19 cellular contexts compared by ENCODE assay signal in the genomic region with DNA sequence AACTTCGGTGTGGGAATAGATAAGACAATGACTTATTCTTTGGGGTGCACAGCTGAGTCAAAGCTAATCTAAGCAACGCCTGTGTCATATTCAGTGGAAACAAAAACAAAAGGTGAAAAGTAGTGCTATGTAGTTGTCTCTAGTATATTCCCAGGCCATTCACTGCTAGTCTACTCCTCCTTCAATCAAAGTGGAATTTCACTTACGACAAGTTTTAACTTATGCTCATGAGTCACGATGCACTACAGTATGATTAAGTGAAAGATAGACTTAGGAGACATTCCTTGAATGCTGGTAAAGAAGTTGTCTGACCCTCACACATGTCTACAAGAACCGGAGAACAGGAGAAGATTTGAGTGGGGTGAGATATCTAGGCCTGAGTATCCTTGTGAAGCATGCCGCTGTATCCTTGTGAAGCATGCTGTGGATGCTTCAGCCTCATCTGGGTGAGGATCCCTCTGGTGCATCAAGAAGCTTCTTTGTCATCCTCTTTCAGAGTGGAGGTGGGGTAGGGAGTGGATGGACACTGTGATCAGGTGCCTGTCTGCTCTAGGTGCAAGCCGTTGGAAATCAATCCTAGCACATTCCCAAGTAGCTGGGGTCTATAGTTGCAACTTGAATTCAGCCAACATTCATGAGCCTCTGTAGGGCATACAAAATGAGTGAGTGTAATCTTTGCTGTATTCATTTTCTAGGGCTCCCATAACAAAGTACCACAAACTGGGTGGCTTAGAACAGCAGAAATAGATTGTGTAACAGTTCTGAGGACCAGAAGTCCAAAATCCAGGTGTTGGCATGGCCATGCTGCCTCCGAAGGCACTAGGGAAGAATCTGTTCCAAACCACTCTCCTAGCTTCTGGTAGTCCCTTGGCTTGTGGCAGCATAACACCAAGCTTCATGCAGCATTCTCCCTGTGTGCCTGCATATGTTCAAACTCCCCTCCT.
DNase-seq lines count a peak whose midpoint lies in the region; ATAC-seq, FAIRE-seq and TF ChIP-seq lines count a peak whose summit lies in the region.
"Had no signal": no experiment of that assay in that cellular context is flagged by ENCODE, and none has a peak within 500 bp of the region (broad histone marks: within the 10 kb centered on the region; RNA-seq: fewer than 3 reads in every experiment).

No MANE protein-coding gene starts in this region.

- peaks cover 2% of the 10 kb centered on the region for H3K27me3 Mint-ChIP-seq in activated CD4-positive, alpha-beta T cell treated with anti-CD3 and anti-CD28 coated beads for 36 hours
- H3K27me3 Mint-ChIP-seq in activated CD4-positive, alpha-beta T cell treated with anti-CD3 and anti-CD28 coated beads, Interleukin-2, amount 10 ng/mL, durations not matched to agents 24 days and 14 days = peaks cover 2% of the 10 kb centered on the region

- WGBS in GM12878 (ENCODE audit: insufficient coverage, insufficient replicate concordance, low lambda C conversion rate, missing lambda C conversion rate) = 48% methylated on average over 8 of the region's 8 CpGs

- RAD21 ChIA-PET in GM12878 (lab: Charles Lee; ENCODE audit: unreplicated experiment) = interaction anchor here (1.1 kb wide), 1 partner anchor 10 kb away, joined by 3 read pairs; no protein-coding TSS in a partner anchor

- no peaks in the 10 kb centered on the region for H3K36me3 Mint-ChIP-seq in activated CD4-positive, alpha-beta T cell treated with anti-CD3 and anti-CD28 coated beads for 36 hours (ENCODE audit: low read depth)
- H3K36me3 Mint-ChIP-seq in activated CD4-positive, alpha-beta T cell treated with anti-CD3 and anti-CD28 coated beads, Interleukin-2, amount 10 ng/mL, durations not matched to agents 24 days and 14 days (ENCODE audit: low read depth) = no peaks in the 10 kb centered on the region
- H3K36me3 Mint-ChIP-seq in stimulated activated effector memory CD8-positive, alpha-beta T cell treated with anti-CD3 and anti-CD28 coated beads, Interleukin-12 subunit alpha, Interleukin-12 subunit beta, amount 100 ng/mL, for 72 hours = no peaks in the 10 kb centered on the region
- H3K36me3 Mint-ChIP-seq: CD4-positive, alpha-beta memory T cell; T-cell had no signal

- peak; percentile 44 for ATAC-seq in activated CD4-positive, alpha-beta T cell treated with anti-CD3 and anti-CD28 coated beads for 36 hours
- ATAC-seq in GM12878 (no peak), GM19463 (IDR thresholded peaks at IDR 0.05; ENCODE audit: unreplicated experiment) (no peak), HG03378 (IDR thresholded peaks at IDR 0.05; ENCODE audit: unreplicated experiment) (no peak), upper lobe of right lung (no peak)
- peak; percentile 51 for ATAC-seq in stimulated activated effector memory CD8-positive, alpha-beta T cell treated with anti-CD3 and anti-CD28 coated beads, Interleukin-12 subunit alpha, Interleukin-12 subunit beta, amount 100 ng/mL, for 72 hours
- ATAC-seq: heart right ventricle, T-cell had no signal

- TF ChIP-seq CTCF in GM12878 (IDR thresholded peaks at IDR 0.05 in 2 of 3, conservative IDR thresholded peaks at IDR 0.05 in 1 of 3; ENCODE audit: control insufficient read depth in 2 of 3, extremely low read depth in 1 of 3, insufficient read depth in 1 of 3, low read depth in 3 of 3, low read length in 3 of 3) = no peak
- no peak for TF ChIP-seq CTCF in upper lobe of right lung (IDR thresholded peaks at IDR 0.05)

- no peaks in the 10 kb centered on the region for H3K4me1 Mint-ChIP-seq in activated CD4-positive, alpha-beta T cell treated with anti-CD3 and anti-CD28 coated beads for 36 hours
- no peaks in the 10 kb centered on the region for H3K4me1 Mint-ChIP-seq in activated CD4-positive, alpha-beta T cell treated with anti-CD3 and anti-CD28 coated beads, Interleukin-2, amount 10 ng/mL, durations not matched to agents 24 days and 14 days
- no peaks in the 10 kb centered on the region for H3K4me1 Mint-ChIP-seq in stimulated activated effector memory CD8-positive, alpha-beta T cell treated with anti-CD3 and anti-CD28 coated beads, Interleukin-12 subunit alpha, Interleukin-12 subunit beta, amount 100 ng/mL, for 72 hours
- H3K4me1 Mint-ChIP-seq: CD4-positive, alpha-beta memory T cell; T-cell had no signal

- no peak for TF ChIP-seq RAD21 in GM12878 (IDR thresholded peaks at IDR 0.05; ENCODE audit: insufficient read depth, low read depth, low read length)

- H2AFZ ChIP-seq in GM12878 (ENCODE audit: control insufficient read depth, low read depth, low read length) = no peak overlapping the region

- POLR2A ChIA-PET in activated CD4-positive, alpha-beta T cell treated with anti-CD3 and anti-CD28 coated beads for 36 hours (lab: Charles Lee) = no interaction called here
- POLR2A ChIA-PET in GM12878 (lab: Charles Lee) = interaction anchor here (0.7 kb wide), 1 partner anchor 175 kb away, joined by 4 read pairs; no protein-coding TSS in a partner anchor

- no peaks in the 10 kb centered on the region for H3K79me2 ChIP-seq in GM12878 (ENCODE audit: control insufficient read depth, insufficient read depth, low read length)

- no TSS peak for BruUV-seq in GM12878 (replicated peaks; lab: Mats Ljungman, UMichigan)

- no peak overlapping the region for H3K27ac Mint-ChIP-seq in activated CD4-positive, alpha-beta T cell treated with anti-CD3 and anti-CD28 coated beads for 36 hours
- no peak overlapping the region for H3K27ac Mint-ChIP-seq in activated CD4-positive, alpha-beta T cell treated with anti-CD3 and anti-CD28 coated beads, Interleukin-2, amount 10 ng/mL, durations not matched to agents 24 days and 14 days
- no peak overlapping the region for H3K27ac Mint-ChIP-seq in stimulated activated effector memory CD8-positive, alpha-beta T cell treated with anti-CD3 and anti-CD28 coated beads, Interleukin-12 subunit alpha, Interleukin-12 subunit beta, amount 100 ng/mL, for 72 hours
- H3K27ac Mint-ChIP-seq: CD4-positive, alpha-beta memory T cell; T-cell had no signal

- H3K9me3 ChIP-seq in GM12878 (replicated peaks; ENCODE audit: control insufficient read depth, insufficient read depth, low read length) = no peaks in the 10 kb centered on the region
- H3K9me3 ChIP-seq in upper lobe of right lung = no peaks in the 10 kb centered on the region
- H3K9me3 ChIP-seq: heart right ventricle, left ventricle myocardium inferior, sigmoid colon, vagina had no signal

- no peaks in the 10 kb centered on the region for H3K9me3 Mint-ChIP-seq in activated CD4-positive, alpha-beta T cell treated with anti-CD3 and anti-CD28 coated beads for 36 hours (ENCODE audit: low read depth)
- no peaks in the 10 kb centered on the region for H3K9me3 Mint-ChIP-seq in activated CD4-positive, alpha-beta T cell treated with anti-CD3 and anti-CD28 coated beads, Interleukin-2, amount 10 ng/mL, durations not matched to agents 24 days and 14 days
- no peaks in the 10 kb centered on the region for H3K9me3 Mint-ChIP-seq in stimulated activated effector memory CD8-positive, alpha-beta T cell treated with anti-CD3 and anti-CD28 coated beads, Interleukin-12 subunit alpha, Interleukin-12 subunit beta, amount 100 ng/mL, for 72 hours
- H3K9me3 Mint-ChIP-seq: T-cell had no signal

- H3K4me2 ChIP-seq in GM12878 (ENCODE audit: control insufficient read depth, insufficient read depth) = no peak overlapping the region

- H3K4me3 ChIP-seq in GM12878 = no peak overlapping the region
- H3K4me3 ChIP-seq in upper lobe of right lung = no peak overlapping the region
- H3K4me3 ChIP-seq: heart right ventricle, left ventricle myocardium inferior, sigmoid colon, vagina had no signal

- no peaks in the 10 kb centered on the region for H3K36me3 ChIP-seq in GM12878 (ENCODE audit: control insufficient read depth in 2 of 2, insufficient read depth in 2 of 2, low read length in 1 of 2)
- no peaks in the 10 kb centered on the region for H3K36me3 ChIP-seq in upper lobe of right lung
- H3K36me3 ChIP-seq: heart right ventricle, left ventricle myocardium inferior, sigmoid colon, vagina had no signal

- no peak overlapping the region for H3K9ac ChIP-seq in GM12878 (ENCODE audit: control insufficient read depth, insufficient read depth, low read length)

- CTCF ChIA-PET in activated CD4-positive, alpha-beta T cell treated with anti-CD3 and anti-CD28 coated beads for 36 hours (lab: Charles Lee) = no interaction called here
- CTCF ChIA-PET in GM12878 (lab: Yijun Ruan, JAX) = interaction anchor here (1.1 kb wide), 2 partner anchors 67 to 610 kb away, joined by 3 read pairs; no protein-coding TSS in a partner anchor

- H3K4me1 ChIP-seq in GM12878 (ENCODE audit: control insufficient read depth, insufficient read depth, low read length) = peaks cover 9% of the 10 kb centered on the region; the same call in 1 of the 2 replicates
- peaks cover 4% of the 10 kb centered on the region for H3K4me1 ChIP-seq in upper lobe of right lung
- H3K4me1 ChIP-seq: left ventricle myocardium inferior, sigmoid colon, vagina had no signal

- no peak overlapping the region for H3K4me3 Mint-ChIP-seq in activated CD4-positive, alpha-beta T cell treated with anti-CD3 and anti-CD28 coated beads for 36 hours
- no peak overlapping the region for H3K4me3 Mint-ChIP-seq in activated CD4-positive, alpha-beta T cell treated with anti-CD3 and anti-CD28 coated beads, Interleukin-2, amount 10 ng/mL, durations not matched to agents 24 days and 14 days
- no peak overlapping the region for H3K4me3 Mint-ChIP-seq in stimulated activated effector memory CD8-positive, alpha-beta T cell treated with anti-CD3 and anti-CD28 coated beads, Interleukin-12 subunit alpha, Interleukin-12 subunit beta, amount 100 ng/mL, for 72 hours
- H3K4me3 Mint-ChIP-seq: CD4-positive, alpha-beta memory T cell; T-cell had no signal

- no peak for DNase-seq in activated CD4-positive, alpha-beta T cell treated with anti-CD3 and anti-CD28 coated beads for 36 hours
- no peak for DNase-seq in activated CD4-positive, alpha-beta T cell treated with anti-CD3 and anti-CD28 coated beads, Interleukin-2, amount 10 ng/mL, durations not matched to agents 24 days and 14 days
- DNase-seq in GM12878 (ENCODE audit: low read depth, low spot score) (no peak), iris pigment epithelial cell (ENCODE audit: low read depth) (peak; percentile 98), upper lobe of right lung (no peak)
- DNase-seq in stimulated activated effector memory CD8-positive, alpha-beta T cell treated with anti-CD3 and anti-CD28 coated beads, Interleukin-12 subunit alpha, Interleukin-12 subunit beta, amount 100 ng/mL, for 72 hours (ENCODE audit: low spot score in 2 of 2) = no peak
- DNase-seq: caudate nucleus; CD4-positive, alpha-beta memory T cell; heart right ventricle; KBM-7; left ventricle myocardium inferior; NCI-H146; NCI-H524; sigmoid colon; stimulated activated naive CD4-positive, alpha-beta T cell treated with Interleukin-2 at 50 U/mL for 16 hours; T-cell had no signal

- peak; percentile 65 for FAIRE-seq in GM12878 (lab: Jason Lieb, UNC)

- H3K27me3 ChIP-seq in GM12878 (replicated peaks in 1 of 2; ENCODE audit: control insufficient read depth in 2 of 2, insufficient read depth in 2 of 2, low read length in 1 of 2) (no peaks in the 10 kb centered on the region), upper lobe of right lung (no peaks in the 10 kb centered on the region)
- H3K27me3 ChIP-seq: heart right ventricle, sigmoid colon, vagina had no signal

- SMC1A ChIA-PET in GM12878 (lab: Charles Lee; ENCODE audit: uncharacterized antibody, unreplicated experiment) = interaction anchor here (0.6 to 1.6 kb wide), 3 partner anchors 8 to 312 kb away, joined by 3 to 4 read pairs (median 4); no protein-coding TSS in a partner anchor

- H4K20me1 ChIP-seq in GM12878 (ENCODE audit: control insufficient read depth, insufficient read depth) = no peaks in the 10 kb centered on the region

- in situ Hi-C loops in GM12878 (cut with MboI) = no loop called here

- no peak for TF ChIP-seq POLR2A in GM12878 (IDR thresholded peaks at IDR 0.05; ENCODE audit: low read depth, low read length)

- intact Hi-C loops in activated CD4-positive, alpha-beta T cell treated with anti-CD3 and anti-CD28 coated beads for 36 hours (cut with DNase I, micrococcal nuclease) = no loop called here
- intact Hi-C loops in activated CD4-positive, alpha-beta T cell treated with anti-CD3 and anti-CD28 coated beads, Interleukin-2, amount 10 ng/mL, durations not matched to agents 24 days and 14 days (cut with micrococcal nuclease) = no loop called here
- intact Hi-C loops in GM12878 (cut with micrococcal nuclease; ENCODE audit: unreplicated experiment) (loop anchor here (5.0 kb wide), 1 partner anchor 203 kb away; no protein-coding TSS in a partner anchor), upper lobe of right lung (cut with DNase I) (no loop called here)

- no peak overlapping the region for H3K27ac ChIP-seq in GM12878 (ENCODE audit: control insufficient read depth, insufficient read depth)
- no peak overlapping the region for H3K27ac ChIP-seq in upper lobe of right lung
- H3K27ac ChIP-seq: heart right ventricle, left ventricle myocardium inferior, sigmoid colon, vagina had no signal

- TF ChIP-seq EP300 in GM12878 (IDR thresholded peaks at IDR 0.05; ENCODE audit: borderline replicate concordance in 1 of 2, control insufficient read depth in 1 of 2, low read depth in 2 of 2, low read length in 2 of 2) = no peak

Comparison
In these comparisons a context has a peak if more than half of its experiments do, and no peak if none do; other contexts are left out.
1. ATAC-seq: peak in activated CD4-positive, alpha-beta T cell treated with anti-CD3 and anti-CD28 coated beads for 36 hours (single experiment) and stimulated activated effector memory CD8-positive, alpha-beta T cell treated with anti-CD3 and anti-CD28 coated beads, Interleukin-12 subunit alpha, Interleukin-12 subunit beta, amount 100 ng/mL, for 72 hours (single experiment); none in GM12878 (single experiment), GM19463 (single experiment), HG03378 (single experiment) and upper lobe of right lung (single experiment).